Comparison of ENCODE assay signal across 16 cellular contexts in the genomic region with DNA sequence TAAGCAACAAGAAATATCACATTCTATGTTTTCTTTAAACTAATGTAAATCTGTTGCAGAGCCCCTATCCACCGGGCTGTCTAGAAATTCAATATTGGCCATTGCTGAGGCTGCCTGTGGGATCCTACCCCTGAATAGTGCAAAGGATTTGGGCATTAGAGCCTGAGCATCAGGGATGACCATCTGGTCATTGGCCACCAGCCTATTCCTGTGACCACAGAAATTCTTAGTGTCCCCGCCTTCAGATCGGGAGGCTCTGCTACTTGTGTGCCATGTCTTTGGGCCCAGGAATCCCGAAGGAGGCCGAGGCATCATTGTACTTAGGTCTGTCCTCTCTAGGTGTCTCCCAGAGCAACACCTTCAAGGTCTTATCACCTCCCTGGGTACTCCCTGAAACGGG.
A peak's percentile ranks its signal among the peaks of the same experiment; 100 is the strongest.
DNase-seq lines count a peak whose midpoint lies in the region; ATAC-seq and TF ChIP-seq lines count a peak whose summit lies in the region.
"Had no signal": no experiment of that assay in that cellular context is flagged by ENCODE, and none has a peak within 500 bp of the region (broad histone marks: within the 10 kb centered on the region; RNA-seq: fewer than 3 reads in every experiment).

No MANE protein-coding gene starts in this region.

- CTCF ChIA-PET in activated CD4-positive, alpha-beta memory T cell treated with anti-CD3 and anti-CD28 coated beads for 36 hours (lab: Charles Lee), result no interaction called here

- no peaks in the 10 kb centered on the region for H3K36me3 Mint-ChIP-seq in activated CD4-positive, alpha-beta memory T cell treated with anti-CD3 and anti-CD28 coated beads for 36 hours
- H3K36me3 Mint-ChIP-seq: CD14-positive monocyte; CD8-positive, alpha-beta memory T cell had no signal

- POLR2A ChIA-PET in activated CD4-positive, alpha-beta memory T cell treated with anti-CD3 and anti-CD28 coated beads for 36 hours (lab: Charles Lee), result no interaction called here

- H3K27ac Mint-ChIP-seq in activated CD4-positive, alpha-beta memory T cell treated with anti-CD3 and anti-CD28 coated beads for 36 hours, result no peak overlapping the region
- H3K27ac Mint-ChIP-seq: CD14-positive monocyte; CD8-positive, alpha-beta memory T cell; IgD-negative memory B cell had no signal

- no peak for ATAC-seq in GM18498 (IDR thresholded peaks at IDR 0.05; ENCODE audit: unreplicated experiment)
- ATAC-seq in HG03565 (IDR thresholded peaks at IDR 0.05; ENCODE audit: unreplicated experiment), result no peak
- ATAC-seq: GM12878 had no signal

- peaks cover 38% of the 10 kb centered on the region for H3K27me3 Mint-ChIP-seq in activated CD4-positive, alpha-beta memory T cell treated with anti-CD3 and anti-CD28 coated beads for 36 hours

- H3K4me3 Mint-ChIP-seq in activated CD4-positive, alpha-beta memory T cell treated with anti-CD3 and anti-CD28 coated beads for 36 hours, result no peak overlapping the region
- H3K4me3 Mint-ChIP-seq: CD14-positive monocyte; CD8-positive, alpha-beta memory T cell; IgD-negative memory B cell had no signal

- peaks cover 2% of the 10 kb centered on the region for H3K4me1 Mint-ChIP-seq in activated CD4-positive, alpha-beta memory T cell treated with anti-CD3 and anti-CD28 coated beads for 36 hours (ENCODE audit: low read depth)
- H3K4me1 Mint-ChIP-seq: IgD-negative memory B cell had no signal

- DNase-seq in AG10803 (ENCODE audit: low read depth) (peak; percentile 6), NCI-H82 (lab: John Stamatoyannopoulos, UW) (peak; percentile 89), cerebellar nuclear complex (lab: John Stamatoyannopoulos, UW) (peak; percentile 14 to 53), myocyte (ENCODE audit: low read depth) (peak; percentile 34), HPDE6-E6E7 (ENCODE audit: extremely low spot score) (no peak)
- no peak for DNase-seq in activated CD4-positive, alpha-beta memory T cell treated with anti-CD3 and anti-CD28 coated beads for 36 hours
- DNase-seq: ACHN; Caco-2; CD8-positive, alpha-beta memory T cell; KG1 had no signal

- no peak for TF ChIP-seq CTCF in AG10803 (conservative IDR thresholded peaks at IDR 0.05; ENCODE audit: low read length)

- no peaks in the 10 kb centered on the region for H3K9me3 Mint-ChIP-seq in activated CD4-positive, alpha-beta memory T cell treated with anti-CD3 and anti-CD28 coated beads for 36 hours
- H3K9me3 Mint-ChIP-seq: CD8-positive, alpha-beta memory T cell had no signal

- no peak overlapping the region for H3K4me3 ChIP-seq in AG10803 (ENCODE audit: low read length)
- H3K4me3 ChIP-seq: GM12878, HAP-1 had no signal

- intact Hi-C loops in activated CD4-positive, alpha-beta memory T cell treated with anti-CD3 and anti-CD28 coated beads for 36 hours (cut with micrococcal nuclease), result loop anchor here (10.0 kb wide), 1 partner anchor 61 kb away; no protein-coding TSS in a partner anchor

Comparison
In these comparisons a context has a peak if more than half of its experiments do, and no peak if none do; other contexts are left out.
1. DNase-seq: peak in AG10803 (single experiment), NCI-H82 (single experiment), cerebellar nuclear complex (2 of 2) and myocyte (single experiment); none in activated CD4-positive, alpha-beta memory T cell treated with anti-CD3 and anti-CD28 coated beads for 36 hours (single experiment) and HPDE6-E6E7 (single experiment).